Comparison of ENCODE assay signal across 1 cellular context in genomic region chr2:197191948-197192338, GRCh38.
TF ChIP-seq lines count a peak whose summit lies in the region.

No MANE protein-coding gene starts in this region.

TF ChIP-seq in HepG2, 621 proteins besides CTCF, POLR2A, EP300 and RAD21 (continued from another document):
- TF ChIP-seq ZHX2 (IDR thresholded peaks at IDR 0.05; ENCODE audit: low read depth), result no peak
- no peak for TF ChIP-seq ZHX2 (CRISPR knock-in tag; IDR thresholded peaks at IDR 0.05; ENCODE audit: borderline replicate concordance)
- no peak for TF ChIP-seq RCOR2 (CRISPR knock-in tag; IDR thresholded peaks at IDR 0.05)
- TF ChIP-seq ELF1 (CRISPR knock-in tag; IDR thresholded peaks at IDR 0.05), result no peak
- TF ChIP-seq GTF2F1 (IDR thresholded peaks at IDR 0.05; ENCODE audit: low read length), result no peak
- TF ChIP-seq ELF4 (CRISPR knock-in tag; IDR thresholded peaks at IDR 0.05; ENCODE audit: borderline replicate concordance), result no peak
- no peak for TF ChIP-seq HOXA3 (CRISPR knock-in tag; IDR thresholded peaks at IDR 0.05)
- no peak for TF ChIP-seq TMF1 (CRISPR knock-in tag; IDR thresholded peaks at IDR 0.05; ENCODE audit: low read depth)
- no peak for TF ChIP-seq ZNF292 (CRISPR knock-in tag; IDR thresholded peaks at IDR 0.05; ENCODE audit: borderline replicate concordance, low read depth)
- TF ChIP-seq YY1 (IDR thresholded peaks at IDR 0.05; ENCODE audit: insufficient read depth, insufficient replicate concordance, low read depth, low read length), result no peak
- TF ChIP-seq ZNF264 (CRISPR knock-in tag; IDR thresholded peaks at IDR 0.05), result no peak
- TF ChIP-seq CHCHD3 (CRISPR knock-in tag; IDR thresholded peaks at IDR 0.05), result no peak
- no peak for TF ChIP-seq LCORL (IDR thresholded peaks at IDR 0.05)
- no peak for TF ChIP-seq LCORL (CRISPR knock-in tag; IDR thresholded peaks at IDR 0.05)
- no peak for TF ChIP-seq THYN1 (CRISPR knock-in tag; IDR thresholded peaks at IDR 0.05; ENCODE audit: borderline replicate concordance, low read depth)
- TF ChIP-seq IRX3 (CRISPR knock-in tag; IDR thresholded peaks at IDR 0.05; ENCODE audit: borderline replicate concordance, low read depth), result no peak
- TF ChIP-seq RFX3 (CRISPR knock-in tag; IDR thresholded peaks at IDR 0.05), result no peak
